11 cellular contexts compared by ENCODE assay signal in the genomic region with DNA sequence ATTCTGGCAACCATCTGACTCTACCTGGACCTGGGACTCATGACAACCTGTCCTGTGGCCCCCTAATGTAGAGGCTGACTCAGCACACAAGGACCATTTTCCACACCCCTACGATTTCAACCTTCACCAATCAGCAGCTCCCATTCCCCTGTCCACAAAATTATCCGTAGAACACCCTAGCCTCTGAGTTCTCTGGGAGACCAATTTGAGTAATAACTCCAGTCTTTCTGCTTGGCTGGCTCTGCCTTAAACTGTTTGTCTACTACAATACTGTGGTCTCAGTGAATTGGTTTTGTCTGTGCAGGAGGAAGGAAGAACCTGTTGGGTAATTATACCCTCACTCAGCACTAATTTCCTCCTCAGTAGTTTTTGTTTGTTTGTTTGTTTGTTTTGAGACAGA.
DNase-seq lines count a peak whose midpoint lies in the region; ATAC-seq, FAIRE-seq and TF ChIP-seq lines count a peak whose summit lies in the region.
"Had no signal": no experiment of that assay in that cellular context is flagged by ENCODE, and none has a peak within 500 bp of the region (broad histone marks: within the 10 kb centered on the region; RNA-seq: fewer than 3 reads in every experiment).

No MANE protein-coding gene starts in this region.

- RAD21 ChIA-PET in GM12878 (lab: Charles Lee; ENCODE audit: unreplicated experiment): interaction anchor here (1.0 to 2.0 kb wide), 6 partner anchors 50 to 193 kb away, joined by 3 to 11 read pairs (median 4); a partner anchor contains a TSS

- peak overlapping the region; percentile 76 to 81 for H3K27ac Mint-ChIP-seq in natural killer cell treated with Interleukin-12 subunit alpha and Interleukin-12 subunit beta and Interleukin-15 and Interleukin-18, amount 100 ng/mL, for 72 hours

- peak overlapping the region; percentile 6 for H3K4me3 Mint-ChIP-seq in natural killer cell treated with Interleukin-12 subunit alpha and Interleukin-12 subunit beta and Interleukin-15 and Interleukin-18, amount 100 ng/mL, for 72 hours

- in situ Hi-C loops in Caki2 (cut with HindIII; ENCODE audit: low pct_unique_long_range_greater_than_20kb, low sequenced_read_pairs) (no loop called here), GM12878 (cut with MboI) (no loop called here)

- H3K4me2 ChIP-seq in GM12878 (ENCODE audit: control insufficient read depth, insufficient read depth): peak overlapping the region; percentile 44

- no peak overlapping the region for H3K4me3 ChIP-seq in GM12878
- H3K4me3 ChIP-seq: body of pancreas had no signal

- TF ChIP-seq EP300 in Ishikawa (IDR thresholded peaks at IDR 0.05; ENCODE audit: borderline replicate concordance) (0 out of 2 replicates have a peak, but pooled peaks have one; percentile 27), GM12878 (IDR thresholded peaks at IDR 0.05; ENCODE audit: borderline replicate concordance in 1 of 2, control insufficient read depth in 1 of 2, low read depth in 2 of 2, low read length in 2 of 2) (no peak)

- H3K4me1 ChIP-seq in GM12878 (ENCODE audit: control insufficient read depth, insufficient read depth, low read length): peaks cover 14% of the 10 kb centered on the region
- H3K4me1 ChIP-seq: body of pancreas, parathyroid adenoma had no signal

- H3K9ac ChIP-seq in GM12878 (ENCODE audit: control insufficient read depth, insufficient read depth, low read length): no peak overlapping the region
- H3K9ac ChIP-seq: parathyroid adenoma had no signal

- TF ChIP-seq RAD21 in Ishikawa (IDR thresholded peaks at IDR 0.05; ENCODE audit: low read depth): no peak
- no peak for TF ChIP-seq RAD21 in GM12878 (IDR thresholded peaks at IDR 0.05; ENCODE audit: insufficient read depth, low read depth, low read length)

- whole genome bisulfite sequencing in GM12878 (ENCODE audit: insufficient coverage, insufficient replicate concordance, low lambda C conversion rate, missing lambda C conversion rate): 29% methylated on average over 2 of the region's 2 CpGs

- SMC1A ChIA-PET in GM12878 (lab: Charles Lee; ENCODE audit: uncharacterized antibody, unreplicated experiment): interaction anchor here (0.7 to 1.9 kb wide), 10 partner anchors 23 to 231 kb away, joined by 3 to 8 read pairs (median 4); no protein-coding TSS in a partner anchor

- TF ChIP-seq POLR2A in GM12878 (IDR thresholded peaks at IDR 0.05; ENCODE audit: low read depth, low read length): no peak

- no peak for FAIRE-seq in GM12878 (lab: Jason Lieb, UNC)
- FAIRE-seq: TTC549 had no signal

- POLR2A ChIA-PET in GM12878 (lab: Charles Lee): interaction anchor here (0.7 to 1.9 kb wide), 3 partner anchors 51 to 85 kb away, joined by 3 to 6 read pairs (median 4); no protein-coding TSS in a partner anchor

- no peaks in the 10 kb centered on the region for H3K27me3 Mint-ChIP-seq in natural killer cell treated with Interleukin-12 subunit alpha and Interleukin-12 subunit beta and Interleukin-15 and Interleukin-18, amount 100 ng/mL, for 72 hours

- no peaks in the 10 kb centered on the region for H3K27me3 ChIP-seq in GM12878 (replicated peaks in 1 of 2; ENCODE audit: control insufficient read depth in 2 of 2, insufficient read depth in 2 of 2, low read length in 1 of 2)
- H3K27me3 ChIP-seq: body of pancreas had no signal

- no peaks in the 10 kb centered on the region for H3K9me3 Mint-ChIP-seq in natural killer cell treated with Interleukin-12 subunit alpha and Interleukin-12 subunit beta and Interleukin-15 and Interleukin-18, amount 100 ng/mL, for 72 hours

- H3K36me3 Mint-ChIP-seq in natural killer cell treated with Interleukin-12 subunit alpha and Interleukin-12 subunit beta and Interleukin-15 and Interleukin-18, amount 100 ng/mL, for 72 hours: no peaks in the 10 kb centered on the region

- H2AFZ ChIP-seq in GM12878 (ENCODE audit: control insufficient read depth, low read depth, low read length): no peak overlapping the region; the same call in 1 of the 2 replicates
- H2AFZ ChIP-seq: parathyroid adenoma had no signal

- no peaks in the 10 kb centered on the region; the same call in 1 of the 2 replicates for H3K79me2 ChIP-seq in GM12878 (ENCODE audit: control insufficient read depth, insufficient read depth, low read length)
- H3K79me2 ChIP-seq: parathyroid adenoma had no signal

- CTCF ChIA-PET in GM12878 (lab: Yijun Ruan, JAX): interaction anchor here (0.7 to 2.4 kb wide), 5 partner anchors 9 to 380 kb away, joined by 3 to 10 read pairs (median 3); no protein-coding TSS in a partner anchor

- ATAC-seq in GM12878 (peak; percentile 47), HG03457 (IDR thresholded peaks at IDR 0.05; ENCODE audit: unreplicated experiment) (no peak), HG03039 (IDR thresholded peaks at IDR 0.05; ENCODE audit: unreplicated experiment) (no peak)
- ATAC-seq in natural killer cell treated with Interleukin-12 subunit alpha and Interleukin-12 subunit beta and Interleukin-15 and Interleukin-18, amount 100 ng/mL, for 72 hours: no peak
- ATAC-seq: body of pancreas had no signal

- no peaks in the 10 kb centered on the region for H3K36me3 ChIP-seq in GM12878 (ENCODE audit: control insufficient read depth in 2 of 2, insufficient read depth in 2 of 2, low read length in 1 of 2)

- H4K20me1 ChIP-seq in GM12878 (ENCODE audit: control insufficient read depth, insufficient read depth): no peaks in the 10 kb centered on the region

- BruUV-seq in GM12878 (replicated peaks; lab: Mats Ljungman, UMichigan): no TSS peak

- peaks cover 44 to 71% of the 10 kb centered on the region in 2 donors for H3K4me1 Mint-ChIP-seq in natural killer cell treated with Interleukin-12 subunit alpha and Interleukin-12 subunit beta and Interleukin-15 and Interleukin-18, amount 100 ng/mL, for 72 hours (ENCODE audit: low read depth in 2 of 2)

- no peak for TF ChIP-seq CTCF in GM12878 (IDR thresholded peaks at IDR 0.05 in 2 of 3, conservative IDR thresholded peaks at IDR 0.05 in 1 of 3; ENCODE audit: control insufficient read depth in 2 of 3, extremely low read depth in 1 of 3, insufficient read depth in 1 of 3, low read depth in 3 of 3, low read length in 3 of 3)

- no peak overlapping the region for H3K27ac ChIP-seq in GM12878 (ENCODE audit: control insufficient read depth, insufficient read depth)
- H3K27ac ChIP-seq: parathyroid adenoma had no signal

- intact Hi-C loops in GM12878 (cut with micrococcal nuclease; ENCODE audit: unreplicated experiment): no loop called here
- intact Hi-C loops in posterior cingulate gyrus (cut with DNase I): no loop called here

- peak; percentile 81 for DNase-seq in Caki2 (ENCODE audit: low read depth)
- peak; percentile 15 for DNase-seq in GM12878 (ENCODE audit: low read depth, low spot score)
- DNase-seq in natural killer cell treated with Interleukin-12 subunit alpha and Interleukin-12 subunit beta and Interleukin-15 and Interleukin-18, amount 100 ng/mL, for 72 hours (ENCODE audit: low spot score): no peak
- DNase-seq in NCI-H748 treated with DMSO at 0.1 percent for 48 hours (lab: John Stamatoyannopoulos, UW): no peak
- no peak for DNase-seq in posterior cingulate gyrus

- no peaks in the 10 kb centered on the region; the same call in 2 of the 3 replicates for H3K9me3 ChIP-seq in GM12878 (replicated peaks; ENCODE audit: control insufficient read depth, insufficient read depth, low read length)
- H3K9me3 ChIP-seq: body of pancreas had no signal

TF ChIP-seq in Ishikawa, 13 proteins besides CTCF, POLR2A, EP300 and RAD21:
- TF ChIP-seq FOXM1 (IDR thresholded peaks at IDR 0.05; ENCODE audit: borderline replicate concordance, low read depth) (no peak), NFIC (IDR thresholded peaks at IDR 0.05) (no peak), CREB1 (IDR thresholded peaks at IDR 0.05; ENCODE audit: low read depth) (no peak), TAF1 (IDR thresholded peaks at IDR 0.05; ENCODE audit: low read depth) (no peak)
- TF ChIP-seq, protein P1, sequence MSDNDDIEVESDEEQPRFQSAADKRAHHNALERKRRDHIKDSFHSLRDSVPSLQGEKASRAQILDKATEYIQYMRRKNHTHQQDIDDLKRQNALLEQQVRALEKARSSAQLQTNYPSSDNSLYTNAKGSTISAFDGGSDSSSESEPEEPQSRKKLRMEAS (IDR thresholded peaks at IDR 0.05): no peak

TF ChIP-seq in GM12878, 131 proteins besides CTCF, POLR2A, EP300 and RAD21 (continues in another document):
- TF ChIP-seq TCF7 (IDR thresholded peaks at IDR 0.05; ENCODE audit: borderline replicate concordance) (no peak), CBX3 (IDR thresholded peaks at IDR 0.05; ENCODE audit: borderline replicate concordance, low read depth) (no peak), DPF2 (IDR thresholded peaks at IDR 0.05) (no peak), RFX5 (IDR thresholded peaks at IDR 0.05; ENCODE audit: low read depth, low read length) (no peak), IKZF2 (IDR thresholded peaks at IDR 0.05) (0 out of 4 replicates have a peak, but pooled peaks of 1 of the 2 experiments have one; percentile 18), CEBPB (IDR thresholded peaks at IDR 0.05; ENCODE audit: borderline replicate concordance in 1 of 2, low read depth in 2 of 2, low read length in 2 of 2) (no peak), CBFB (IDR thresholded peaks at IDR 0.05; ENCODE audit: low read depth) (no peak)
- TF ChIP-seq, protein P2, sequence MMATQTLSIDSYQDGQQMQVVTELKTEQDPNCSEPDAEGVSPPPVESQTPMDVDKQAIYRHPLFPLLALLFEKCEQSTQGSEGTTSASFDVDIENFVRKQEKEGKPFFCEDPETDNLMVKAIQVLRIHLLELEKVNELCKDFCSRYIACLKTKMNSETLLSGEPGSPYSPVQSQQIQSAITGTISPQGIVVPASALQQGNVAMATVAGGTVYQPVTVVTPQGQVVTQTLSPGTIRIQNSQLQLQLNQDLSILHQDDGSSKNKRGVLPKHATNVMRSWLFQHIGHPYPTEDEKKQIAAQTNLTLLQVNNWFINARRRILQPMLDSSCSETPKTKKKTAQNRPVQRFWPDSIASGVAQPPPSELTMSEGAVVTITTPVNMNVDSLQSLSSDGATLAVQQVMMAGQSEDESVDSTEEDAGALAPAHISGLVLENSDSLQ (IDR thresholded peaks at IDR 0.05): no peak

Comparison
In these comparisons a context has a peak if more than half of its experiments do, and no peak if none do; other contexts are left out.
1. DNase-seq: peak in Caki2 (single experiment) and GM12878 (single experiment); none in natural killer cell treated with Interleukin-12 subunit alpha and Interleukin-12 subunit beta and Interleukin-15 and Interleukin-18, amount 100 ng/mL, for 72 hours (single experiment), NCI-H748 treated with DMSO at 0.1 percent for 48 hours (single experiment) and posterior cingulate gyrus (0 of 10).